In the genomic region with DNA sequence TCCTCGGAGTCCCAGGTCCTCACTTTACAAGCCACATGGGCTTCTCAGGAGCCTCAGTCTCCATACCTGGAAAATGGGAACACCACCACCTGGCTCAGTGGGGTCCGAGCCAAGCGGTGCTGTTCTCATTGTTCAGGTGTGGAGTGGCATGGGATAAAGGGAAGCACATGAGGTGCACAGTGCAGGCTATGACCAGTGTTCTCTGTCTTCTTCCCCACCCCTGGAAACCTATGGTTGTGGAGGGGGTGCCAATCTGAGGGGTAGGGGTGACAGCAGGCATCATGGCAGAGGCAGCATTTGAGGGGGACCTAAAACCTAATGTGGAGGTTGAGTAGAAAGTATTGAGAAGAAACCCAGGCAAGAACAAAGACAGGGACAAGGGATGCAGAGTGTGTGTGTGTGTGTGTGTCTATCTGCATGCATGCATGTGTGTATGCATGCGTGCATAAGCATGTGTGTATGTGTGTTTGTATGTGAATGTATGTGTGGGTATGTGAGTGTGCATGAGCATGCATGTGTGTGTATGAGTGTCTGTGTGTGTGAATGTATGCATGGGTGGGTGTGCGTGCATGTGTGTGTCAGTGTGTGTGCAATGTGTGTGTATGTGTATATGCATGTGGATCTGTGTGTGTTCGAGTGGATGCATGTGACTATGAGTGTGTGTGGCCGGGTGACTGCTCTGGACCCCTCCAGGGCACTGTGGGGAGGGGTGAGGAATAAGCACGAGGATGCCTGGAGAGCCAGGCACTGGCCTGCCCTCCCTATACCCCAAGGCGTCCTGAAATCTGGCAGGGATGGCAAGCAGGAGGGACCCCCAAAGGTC, we compare ENCODE assay signal across 29 cellular contexts. TPM values are rescaled to one million over a fixed set of nuclear protein-coding genes. Genes with fewer than 3 reads are reported as not detected.
DNase-seq lines count a peak whose midpoint lies in the region; ATAC-seq and TF ChIP-seq lines count a peak whose summit lies in the region.
"Had no signal": no experiment of that assay in that cellular context is flagged by ENCODE, and none has a peak within 500 bp of the region (broad histone marks: within the 10 kb centered on the region; RNA-seq: fewer than 3 reads in every experiment).

No MANE protein-coding gene starts in this region.

- H3K27ac Mint-ChIP-seq in activated naive CD4-positive, alpha-beta T cell treated with anti-CD3 and anti-CD28 coated beads, Interleukin-2, amount 50 U/mL, for 24 hours, result peak overlapping the region; percentile 0
- peak overlapping the region; percentile 17 for H3K27ac Mint-ChIP-seq in type B pancreatic cell
- H3K27ac Mint-ChIP-seq: activated B cell treated with CpG ODN at 0.5 μM for 24 hours; activated CD4-positive, alpha-beta memory T cell treated with anti-CD3 and anti-CD28 coated beads, Interleukin-2, amount 10 ng/mL, durations not matched to agents 7 days and 5 days; activated naive CD8-positive, alpha-beta T cell; T-helper 2 cell treated with Interferon-gamma antibody and Interleukin-4, amounts not matched to agents 5 μg/mL and 100 μg/mL, for 36 hours had no signal

- H3K36me3 ChIP-seq in WERI-Rb-1 (peaks cover 56% of the 10 kb centered on the region), mesendoderm (ENCODE audit: control insufficient read depth, insufficient read depth, low read length) (peaks cover 5% of the 10 kb centered on the region), uterus (no peaks in the 10 kb centered on the region)
- H3K36me3 ChIP-seq: BLaER1, lower lobe of right lung, transverse colon had no signal

- no peak for TF ChIP-seq POLR2A in uterus (IDR thresholded peaks at IDR 0.05)

- H3K9me3 ChIP-seq in WERI-Rb-1 (ENCODE audit: severe bottlenecking), result peaks cover 8% of the 10 kb centered on the region
- no peaks in the 10 kb centered on the region for H3K9me3 ChIP-seq in uterus
- H3K9me3 ChIP-seq: lower lobe of right lung, transverse colon had no signal

- peak overlapping the region; percentile 24 for H3K23ac ChIP-seq in mesendoderm (ENCODE audit: low read length)

- H2BK120ac ChIP-seq in mesendoderm (ENCODE audit: low read depth, low read length), result no peak overlapping the region

- DNase-seq in activated naive CD4-positive, alpha-beta T cell treated with Interleukin-2 at 50 U/mL for 16 hours, result no peak
- DNase-seq in WERI-Rb-1 (no peak), mesendoderm (no peak), type B pancreatic cell (ENCODE audit: extremely low spot score, unreplicated experiment) (peak; percentile 53), T-helper 9 cell (no peak), uterus (no peak)
- DNase-seq: ACHN; activated CD4-positive, alpha-beta memory T cell treated with anti-CD3 and anti-CD28 coated beads, Interleukin-2, amount 10 ng/mL, durations not matched to agents 7 days and 5 days; EL; erythroblast; foreskin keratinocyte; KG1; lower lobe of right lung; NCI-H1436 treated with DMSO at 0.1 percent for 48 hours; NCI-H526; nucleus accumbens; retina; RPMI8226; stimulated activated naive CD8-positive, alpha-beta T cell treated with anti-CD3 and anti-CD28 coated beads, Interleukin-15, amount 100 ng/mL, for 72 hours; transverse colon had no signal

- no peak overlapping the region for H3K56ac ChIP-seq in mesendoderm (ENCODE audit: low read length)

- no peak overlapping the region for H3K9ac ChIP-seq in mesendoderm (ENCODE audit: low read length)
- H3K9ac ChIP-seq: BLaER1 had no signal

- H2BK15ac ChIP-seq in mesendoderm (replicated peaks; ENCODE audit: low read depth), result no peak overlapping the region

- no CpG with 5 or more reads among the region's 9 CpGs for WGBS in mesendoderm (ENCODE audit: extremely low coverage, insufficient coverage, low lambda C conversion rate)

- no peak overlapping the region for H3K4me3 ChIP-seq in WERI-Rb-1 (ENCODE audit: low read depth, low read length)
- no peak overlapping the region for H3K4me3 ChIP-seq in mesendoderm (ENCODE audit: low read length)
- no peak overlapping the region for H3K4me3 ChIP-seq in uterus
- H3K4me3 ChIP-seq: BLaER1, hepatocyte, lower lobe of right lung, transverse colon had no signal

- no peak overlapping the region for H3K4ac ChIP-seq in mesendoderm (ENCODE audit: low read depth, low read length)

- intact Hi-C loops in uterus (cut with DNase I; ENCODE audit: low total_unique reads), result no loop called here

- H3K36me3 Mint-ChIP-seq in activated naive CD4-positive, alpha-beta T cell treated with anti-CD3 and anti-CD28 coated beads, Interleukin-2, amount 50 U/mL, for 24 hours, result no peaks in the 10 kb centered on the region
- peaks cover 17% of the 10 kb centered on the region for H3K36me3 Mint-ChIP-seq in type B pancreatic cell
- H3K36me3 Mint-ChIP-seq: activated naive CD8-positive, alpha-beta T cell had no signal

- no peak overlapping the region for H2AK5ac ChIP-seq in mesendoderm (ENCODE audit: low read length)

- no peak overlapping the region for H4K8ac ChIP-seq in mesendoderm (ENCODE audit: low read depth, low read length)

- H4K5ac ChIP-seq in mesendoderm (ENCODE audit: low read length), result no peak overlapping the region

- H3K79me1 ChIP-seq in mesendoderm (ENCODE audit: low read length), result peaks cover 14% of the 10 kb centered on the region

- H2BK5ac ChIP-seq in mesendoderm (ENCODE audit: low read length), result no peak overlapping the region

- TF ChIP-seq CTCF in WERI-Rb-1 (IDR thresholded peaks at IDR 0.05; ENCODE audit: low read depth, low read length) (no peak), type B pancreatic cell (conservative IDR thresholded peaks at IDR 0.05) (no peak), uterus (IDR thresholded peaks at IDR 0.05) (no peak)

- no peak overlapping the region for H3K18ac ChIP-seq in mesendoderm (ENCODE audit: low read length)

- ATAC-seq in HG02798 (IDR thresholded peaks at IDR 0.05; ENCODE audit: poor library complexity, unreplicated experiment), result no peak
- ATAC-seq: foreskin keratinocyte; lower lobe of right lung; SK-N-SH treated with all-trans-retinoic acid at 6 μM for 48 hours; stimulated activated naive CD8-positive, alpha-beta T cell treated with anti-CD3 and anti-CD28 coated beads, Interleukin-15, amount 100 ng/mL, for 72 hours had no signal

- peaks cover 9% of the 10 kb centered on the region for H3K27me3 Mint-ChIP-seq in activated naive CD4-positive, alpha-beta T cell treated with anti-CD3 and anti-CD28 coated beads, Interleukin-2, amount 50 U/mL, for 24 hours
- peaks cover 12% of the 10 kb centered on the region for H3K27me3 Mint-ChIP-seq in type B pancreatic cell

- H3K4me1 ChIP-seq in mesendoderm (ENCODE audit: control insufficient read depth, low read depth, low read length) (no peaks in the 10 kb centered on the region), uterus (peaks cover 0 to 19% of the 10 kb centered on the region in 2 donors)
- H3K4me1 ChIP-seq: foreskin keratinocyte had no signal

- no peaks in the 10 kb centered on the region for H3K27me3 ChIP-seq in WERI-Rb-1 (ENCODE audit: insufficient read depth, low read depth, severe bottlenecking)
- no peaks in the 10 kb centered on the region for H3K27me3 ChIP-seq in mesendoderm (ENCODE audit: insufficient read depth, low read length, poor library complexity)
- peaks cover 5 to 11% of the 10 kb centered on the region in 2 donors for H3K27me3 ChIP-seq in uterus

- peak overlapping the region; percentile 94 for H3K27ac ChIP-seq in WERI-Rb-1
- no peak overlapping the region for H3K27ac ChIP-seq in mesendoderm (ENCODE audit: low read depth, low read length)
- no peak overlapping the region for H3K27ac ChIP-seq in uterus
- H3K27ac ChIP-seq: BLaER1, foreskin keratinocyte, hepatocyte, lower lobe of right lung, transverse colon had no signal

- no peak overlapping the region for H3K4me2 ChIP-seq in mesendoderm (ENCODE audit: low read length)
- H3K4me2 ChIP-seq: BLaER1, hepatocyte had no signal

- no peak overlapping the region for H3K4me3 Mint-ChIP-seq in activated naive CD4-positive, alpha-beta T cell treated with anti-CD3 and anti-CD28 coated beads, Interleukin-2, amount 50 U/mL, for 24 hours
- H3K4me3 Mint-ChIP-seq in type B pancreatic cell, result peak overlapping the region; percentile 72
- H3K4me3 Mint-ChIP-seq: activated B cell treated with CpG ODN at 0.5 μM for 24 hours; activated CD4-positive, alpha-beta memory T cell treated with anti-CD3 and anti-CD28 coated beads, Interleukin-2, amount 10 ng/mL, durations not matched to agents 7 days and 5 days; activated naive CD8-positive, alpha-beta T cell; stimulated activated naive CD8-positive, alpha-beta T cell treated with anti-CD3 and anti-CD28 coated beads, Interleukin-15, amount 100 ng/mL, for 72 hours; T-helper 2 cell treated with Interferon-gamma antibody and Interleukin-4, amounts not matched to agents 5 μg/mL and 100 μg/mL, for 36 hours had no signal

- H3K4me1 Mint-ChIP-seq in activated naive CD4-positive, alpha-beta T cell treated with anti-CD3 and anti-CD28 coated beads, Interleukin-2, amount 50 U/mL, for 24 hours, result no peaks in the 10 kb centered on the region
- no peaks in the 10 kb centered on the region for H3K4me1 Mint-ChIP-seq in type B pancreatic cell (ENCODE audit: unreplicated experiment)

- H3K79me2 ChIP-seq in mesendoderm (ENCODE audit: control insufficient read depth, insufficient read depth, low read length), result peaks cover 75% of the 10 kb centered on the region
- H3K79me2 ChIP-seq: hepatocyte had no signal

- no peaks in the 10 kb centered on the region for H3K9me3 Mint-ChIP-seq in activated naive CD4-positive, alpha-beta T cell treated with anti-CD3 and anti-CD28 coated beads, Interleukin-2, amount 50 U/mL, for 24 hours
- peaks cover 9% of the 10 kb centered on the region for H3K9me3 Mint-ChIP-seq in type B pancreatic cell

RNA-seq across cellular contexts. Expression of gene KIF1A, which starts 4.0 kb away (rescaled TPM):
- polyA plus RNA-seq in mesendoderm (2013, experiment 1 of 2), result 74.8 TPM
- 73.5 TPM for polyA plus RNA-seq in mesendoderm (2013, experiment 2 of 2)
- total RNA-seq in type B pancreatic cell (ENCODE audit: low replicate concordance) (78.4 and 112 TPM in 2 replicates), uterus (10 to 100 TPM in 1 of 4 donors, under 1 TPM in 1, not detected in 2; 0.37 to 12.9 TPM)
- total RNA-seq: activated B cell treated with CpG ODN at 0.5 μM for 24 hours, foreskin keratinocyte had no signal
- polyA plus RNA-seq: foreskin keratinocyte had no signal

RNA-seq across cellular contexts. Expression of gene AGXT, which starts 52.7 kb away (rescaled TPM):
- polyA plus RNA-seq in mesendoderm (2013, experiment 1 of 2), result not detected
- polyA plus RNA-seq in mesendoderm (2013, experiment 2 of 2), result not detected
- total RNA-seq in type B pancreatic cell (ENCODE audit: low replicate concordance) (0.51 and 1.00 TPM in 2 replicates), uterus (not detected)
- total RNA-seq: activated B cell treated with CpG ODN at 0.5 μM for 24 hours; activated CD4-positive, alpha-beta memory T cell treated with anti-CD3 and anti-CD28 coated beads, Interleukin-2, amount 10 ng/mL, durations not matched to agents 7 days and 5 days; astrocyte; foreskin keratinocyte; lower lobe of right lung had no signal
- polyA plus RNA-seq: foreskin keratinocyte had no signal
